Comparison of ENCODE assay signal across 8 cellular contexts in genomic region chr20:64038579-64039292, GRCh38. TPM values are rescaled to one million over a fixed set of nuclear protein-coding genes. Genes with fewer than 3 reads are reported as not detected.
A peak's percentile ranks its signal among the peaks of the same experiment; 100 is the strongest.
DNase-seq lines count a peak whose midpoint lies in the region; ATAC-seq lines count a peak whose summit lies in the region.

No MANE protein-coding gene starts in this region.

- no peaks in the 10 kb centered on the region for H3K9me3 ChIP-seq in mononuclear cell (ENCODE audit: low read depth, low read length)

- peaks cover 71% of the 10 kb centered on the region for H3K4me1 ChIP-seq in mononuclear cell (ENCODE audit: insufficient read depth, low read length)

- peaks cover 26% of the 10 kb centered on the region for H3K27me3 ChIP-seq in mononuclear cell (ENCODE audit: insufficient read depth, low read length)

- ATAC-seq in HG03064 (IDR thresholded peaks at IDR 0.05; ENCODE audit: low read depth, unreplicated experiment): peak; percentile 55

- H3K4me3 ChIP-seq in mononuclear cell (ENCODE audit: low read length): peak overlapping the region; percentile 44

- DNase-seq in NCI-H82 (lab: John Stamatoyannopoulos, UW) (peak; percentile 84), NCI-H82 treated with DMSO at 0.1 percent for 48 hours (lab: John Stamatoyannopoulos, UW; ENCODE audit: unreplicated experiment) (no peak), NCI-H345 treated with DMSO at 0.1 percent for 48 hours (lab: John Stamatoyannopoulos, UW; ENCODE audit: unreplicated experiment) (peak; percentile 47)
- peak; percentile 75 for DNase-seq in activated CD4-positive, alpha-beta T cell treated with anti-CD3 and anti-CD28 coated beads, Interleukin-2, amount 50 U/mL, for 1 hour
- DNase-seq in effector CD4-positive, alpha-beta T cell: peak; percentile 68
- DNase-seq in stimulated activated CD8-positive, alpha-beta memory T cell treated with anti-CD3 and anti-CD28 coated beads, Interleukin-4, amount 100 ng/mL, for 24 hours (ENCODE audit: low read depth): peak; percentile 63

RNA-seq across cellular contexts. Expression of gene C20orf204, which starts 2.8 kb away (rescaled TPM):
- 2.9 TPM for total RNA-seq in mononuclear cell

RNA-seq across cellular contexts. Expression of gene SOX18, which starts 10.7 kb away (rescaled TPM):
- total RNA-seq in mononuclear cell: not detected

RNA-seq across cellular contexts. Expression of gene TCEA2, which starts 24.3 kb away (rescaled TPM):
- 6.0 TPM for total RNA-seq in mononuclear cell

RNA-seq across cellular contexts. Expression of gene RGS19, which starts 40.6 kb away (rescaled TPM):
- total RNA-seq in mononuclear cell: 33.6 TPM

RNA-seq across cellular contexts. Expression of gene OPRL1, which starts 41.1 kb away (rescaled TPM):
- total RNA-seq in mononuclear cell: 1.3 TPM
